ENCODE assay signal across 6 cellular contexts in the genomic region with DNA sequence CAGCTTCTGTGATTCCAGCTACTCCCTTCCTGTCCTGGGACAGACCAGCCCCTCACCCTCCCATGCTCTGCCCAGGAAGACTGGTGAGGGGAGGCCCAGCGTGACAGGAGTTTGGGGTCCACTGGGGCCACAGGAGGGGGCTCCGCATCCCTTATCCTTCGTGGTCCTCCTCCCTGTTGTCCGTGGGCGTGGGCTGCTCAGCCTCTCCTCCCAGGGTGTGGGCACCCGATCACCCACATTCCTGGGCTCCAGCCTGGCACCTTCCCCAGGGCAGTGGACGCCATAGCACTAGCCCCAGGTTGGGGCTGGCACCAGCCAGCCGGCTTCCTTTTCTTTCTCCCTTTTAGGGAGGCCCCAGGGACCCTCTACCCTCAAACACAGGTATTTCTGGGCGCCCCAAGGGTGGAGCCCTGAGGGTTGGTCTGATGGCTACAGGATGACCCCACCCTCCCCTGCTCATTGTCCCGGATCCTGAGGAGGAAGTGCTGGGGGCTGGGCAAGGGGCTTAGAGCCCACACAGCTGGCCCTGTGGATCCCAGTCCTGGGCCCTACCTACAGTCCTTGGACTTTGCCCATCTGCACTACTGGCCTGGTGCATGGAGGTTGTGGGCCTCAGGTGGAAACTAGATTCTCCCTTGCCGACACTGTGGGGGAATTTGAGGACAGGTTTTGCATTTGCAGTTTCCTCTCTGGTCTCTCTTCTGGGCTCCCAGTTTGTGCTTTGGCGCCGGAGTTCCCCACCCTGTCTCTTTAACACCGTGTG. TPM values are rescaled to one million over a fixed set of nuclear protein-coding genes. Genes with fewer than 3 reads are reported as not detected.
DNase-seq lines count a peak whose midpoint lies in the region; ATAC-seq and TF ChIP-seq lines count a peak whose summit lies in the region.

No MANE protein-coding gene starts in this region.

- no TSS peak for BruUV-seq in mammary epithelial cell (replicated peaks; lab: Mats Ljungman, UMichigan)

- H3K14ac ChIP-seq in neuronal stem cell (ENCODE audit: low read length): peak overlapping the region; percentile 49

- TF ChIP-seq CTCF in HL-60 (IDR thresholded peaks at IDR 0.05; ENCODE audit: insufficient read depth, low read length) (no peak), mammary epithelial cell (conservative IDR thresholded peaks at IDR 0.05 in 1 of 2, IDR thresholded peaks at IDR 0.05 in 1 of 2; ENCODE audit: extremely low read depth in 1 of 2, insufficient read depth in 1 of 2, low read depth in 1 of 2, low read length in 2 of 2) (no peak)

- peak overlapping the region; percentile 68 for H3K4me3 ChIP-seq in HL-60 (replicated peaks; ENCODE audit: insufficient read depth, low read length)
- H3K4me3 ChIP-seq in mammary epithelial cell (replicated peaks in 1 of 3; ENCODE audit: insufficient read depth in 1 of 3, low read depth in 2 of 3, low read length in 3 of 3): peak overlapping the region; percentile 65 to 95 (median 82)
- peak overlapping the region; percentile 71 to 95 for H3K4me3 ChIP-seq in neuronal stem cell (ENCODE audit: low read length in 2 of 2)

- H3K27me3 ChIP-seq in HL-60 (ENCODE audit: insufficient read depth, poor library complexity, severe bottlenecking): no peaks in the 10 kb centered on the region
- H3K27me3 ChIP-seq in mammary epithelial cell (ENCODE audit: insufficient read depth, low read length): no peaks in the 10 kb centered on the region
- H3K27me3 ChIP-seq in neuronal stem cell (ENCODE audit: control insufficient read depth in 3 of 3, insufficient read depth in 3 of 3, low read depth in 1 of 3, low read length in 3 of 3): peaks cover 0 to 14% (median 4%) of the 10 kb centered on the region in 3 experiments

- peak overlapping the region; percentile 97 for H3K18ac ChIP-seq in neuronal stem cell (ENCODE audit: low read length)

- H3K27ac ChIP-seq in HL-60 (replicated peaks) (no peak overlapping the region), mammary epithelial cell (ENCODE audit: insufficient read depth, low read depth, low read length) (peak overlapping the region; percentile 43), neuronal stem cell (replicated peaks; ENCODE audit: low read length) (no peak overlapping the region)

- DNase-seq in HL-60 (ENCODE audit: low read depth in 1 of 2, low spot score in 1 of 2) (no peak), mammary epithelial cell (no peak), neuronal stem cell (ENCODE audit: low spot score) (no peak), RKO (ENCODE audit: low spot score) (no peak)
- no peak for DNase-seq in NK-92 treated with Interleukin-12 subunit alpha and Interleukin-12 subunit beta, amount 100 ng/mL, for 24 hours (lab: John Stamatoyannopoulos, UW)

- WGBS in mammary epithelial cell (ENCODE audit: low coverage, missing lambda C conversion rate): 25% methylated on average over 9 of the region's 14 CpGs
- WGBS in neuronal stem cell (ENCODE audit: extremely low coverage in 2 of 2, insufficient read length in 2 of 2, insufficient replicate concordance in 1 of 2), 2 donors: no CpG with 5 or more reads among the region's 14 CpGs

- dilution Hi-C loops in mammary epithelial cell (cut with HindIII; ENCODE audit: low sequenced_read_pairs): no loop called here

- H2BK5ac ChIP-seq in neuronal stem cell (ENCODE audit: low read length): peak overlapping the region; percentile 93

- H2BK12ac ChIP-seq in neuronal stem cell (ENCODE audit: low read length): peak overlapping the region; percentile 41

- H2AK5ac ChIP-seq in neuronal stem cell (ENCODE audit: low read depth, low read length): peak overlapping the region; percentile 53

- H4K8ac ChIP-seq in neuronal stem cell (ENCODE audit: low read depth, low read length): no peak overlapping the region

- no peaks in the 10 kb centered on the region for H4K20me1 ChIP-seq in mammary epithelial cell (ENCODE audit: insufficient read depth, low read length)

- H3K4me1 ChIP-seq in mammary epithelial cell (ENCODE audit: insufficient read depth, low read length): peaks cover 12% of the 10 kb centered on the region
- peaks cover 6 to 18% of the 10 kb centered on the region in 2 donors for H3K4me1 ChIP-seq in neuronal stem cell (ENCODE audit: control insufficient read depth in 2 of 2, insufficient read depth in 1 of 2, low read depth in 1 of 2, low read length in 2 of 2)

- H2BK15ac ChIP-seq in neuronal stem cell (ENCODE audit: low read length): peak overlapping the region; percentile 85

- H3K79me2 ChIP-seq in mammary epithelial cell (ENCODE audit: insufficient read depth, low read length): peaks cover 49% of the 10 kb centered on the region

- H2BK120ac ChIP-seq in neuronal stem cell (ENCODE audit: low read depth, low read length): peak overlapping the region; percentile 81

- peak overlapping the region; percentile 37 for H3K23ac ChIP-seq in neuronal stem cell (ENCODE audit: low read depth, low read length, poor library complexity)

- H4K91ac ChIP-seq in neuronal stem cell (ENCODE audit: low read depth, low read length, poor library complexity): no peak overlapping the region

- H3K79me1 ChIP-seq in neuronal stem cell (ENCODE audit: low read depth, low read length): peaks cover 9% of the 10 kb centered on the region

- intact Hi-C loops in mammary epithelial cell (cut with micrococcal nuclease): loop anchor here (2.0 kb wide), 1 partner anchor 50 kb away; a partner anchor contains a TSS

- CTCF ChIA-PET in mammary epithelial cell (lab: Charles Lee; ENCODE audit: low non-redundant PET): no interaction called here

- peak overlapping the region; percentile 92 for H3K4me2 ChIP-seq in mammary epithelial cell (ENCODE audit: insufficient read depth, low read depth, low read length)
- H3K4me2 ChIP-seq in neuronal stem cell (ENCODE audit: insufficient read depth, low read length, poor library complexity, severe bottlenecking): peak overlapping the region; percentile 93

- H3K9ac ChIP-seq in mammary epithelial cell (ENCODE audit: insufficient read depth, low read length) (peak overlapping the region; percentile 60), neuronal stem cell (ENCODE audit: low read depth, low read length, poor library complexity) (peak overlapping the region; percentile 98)

- H3K4ac ChIP-seq in neuronal stem cell (ENCODE audit: low read length): no peak overlapping the region

- H3K9me3 ChIP-seq in mammary epithelial cell (replicated peaks; ENCODE audit: insufficient read depth, low read length) (no peaks in the 10 kb centered on the region), neuronal stem cell (replicated peaks in 1 of 2; ENCODE audit: control insufficient read depth in 2 of 2, insufficient read depth in 1 of 2, low read depth in 1 of 2, low read length in 2 of 2) (no peaks in the 10 kb centered on the region)

- peaks cover 18% of the 10 kb centered on the region for H3K36me3 ChIP-seq in mammary epithelial cell (ENCODE audit: insufficient read depth, low read length)
- peaks cover 19 to 36% of the 10 kb centered on the region in 2 donors for H3K36me3 ChIP-seq in neuronal stem cell (replicated peaks in 1 of 2; ENCODE audit: control insufficient read depth in 2 of 2, insufficient read depth in 2 of 2, low read length in 2 of 2)

- in situ Hi-C loops in mammary epithelial cell (cut with MboI; ENCODE audit: low sequenced_read_pairs in 2 of 2): no loop called here

- no peak for ATAC-seq in GM18502 (IDR thresholded peaks at IDR 0.05; ENCODE audit: poor library complexity, unreplicated experiment)

- H2AFZ ChIP-seq in mammary epithelial cell (ENCODE audit: low read depth, low read length) (peak overlapping the region; percentile 81), neuronal stem cell (ENCODE audit: low read length) (peak overlapping the region; percentile 97)

RNA-seq across cellular contexts. Expression of a gene that starts 1.1 kb away (rescaled TPM):
- total RNA-seq in mammary epithelial cell: 100 to 1,000 TPM; 105 to 198 TPM
- polyA plus RNA-seq in mammary epithelial cell: 56.5 TPM
- polyA minus RNA-seq in mammary epithelial cell: 219 TPM
- 16.5 TPM for polyA plus RNA-seq in neuronal stem cell (2013, experiment 1 of 2)
- polyA plus RNA-seq in neuronal stem cell (2013, experiment 2 of 2): 16.8 TPM

RNA-seq across cellular contexts. Expression of a gene that starts 1.5 kb away (rescaled TPM):
- under 1 TPM; 0.33 to 0.42 TPM for total RNA-seq in mammary epithelial cell
- polyA plus RNA-seq in mammary epithelial cell: 0.27 TPM
- 0.52 TPM for polyA minus RNA-seq in mammary epithelial cell
- 0.68 TPM for polyA plus RNA-seq in neuronal stem cell (2013, experiment 1 of 2)
- 0.64 TPM for polyA plus RNA-seq in neuronal stem cell (2013, experiment 2 of 2)

RNA-seq across cellular contexts. Expression of a gene that starts 11.4 kb away (rescaled TPM):
- total RNA-seq in mammary epithelial cell: 10 to 100 TPM; 15.0 to 69.1 TPM
- polyA plus RNA-seq in mammary epithelial cell: 18.7 TPM
- polyA minus RNA-seq in mammary epithelial cell: 37.5 TPM
- 10.8 TPM for polyA plus RNA-seq in neuronal stem cell (2013, experiment 1 of 2)
- 9.7 TPM for polyA plus RNA-seq in neuronal stem cell (2013, experiment 2 of 2)

RNA-seq across cellular contexts. Expression of a gene that starts 31.2 kb away (rescaled TPM):
- total RNA-seq in mammary epithelial cell: 10 to 100 TPM; 20.7 to 66.5 TPM
- polyA plus RNA-seq in mammary epithelial cell: 56.9 TPM
- polyA minus RNA-seq in mammary epithelial cell: 51.5 TPM
- 101 TPM for polyA plus RNA-seq in neuronal stem cell (2013, experiment 1 of 2)
- polyA plus RNA-seq in neuronal stem cell (2013, experiment 2 of 2): 98.2 TPM

RNA-seq across cellular contexts. Expression of a gene that starts 36.4 kb away (rescaled TPM):
- under 1 TPM; 0.50 to 0.52 TPM for total RNA-seq in mammary epithelial cell
- 0.39 TPM for polyA plus RNA-seq in mammary epithelial cell
- not detected for polyA minus RNA-seq in mammary epithelial cell
- polyA plus RNA-seq in neuronal stem cell (2013, experiment 1 of 2): 0.06 TPM
- polyA plus RNA-seq in neuronal stem cell (2013, experiment 2 of 2): 0.10 TPM
